Comparison of ENCODE assay signal across 22 cellular contexts in genomic region chr2:241748468-241749256, GRCh38. TPM values are rescaled to one million over a fixed set of nuclear protein-coding genes. Genes with fewer than 3 reads are reported as not detected.
DNase-seq lines count a peak whose midpoint lies in the region; ATAC-seq and TF ChIP-seq lines count a peak whose summit lies in the region.
"Had no signal": no experiment of that assay in that cellular context is flagged by ENCODE, and none has a peak within 500 bp of the region (broad histone marks: within the 10 kb centered on the region; RNA-seq: fewer than 3 reads in every experiment).

No MANE protein-coding gene starts in this region.

- H3K4me1 ChIP-seq in body of pancreas, result no peaks in the 10 kb centered on the region
- H3K4me1 ChIP-seq in neural progenitor cell, result no peaks in the 10 kb centered on the region
- no peaks in the 10 kb centered on the region for H3K4me1 ChIP-seq in hepatocyte (ENCODE audit: insufficient read depth)
- H3K4me1 ChIP-seq: Caco-2 had no signal

- ATAC-seq in activated naive CD8-positive, alpha-beta T cell treated with anti-CD3 and anti-CD28 coated beads, Interleukin-2, amount 50 U/mL, for 24 hours, result no peak
- ATAC-seq in body of pancreas, result peak; percentile 15
- ATAC-seq: CD8-positive, alpha-beta T cell; HCT116 had no signal

- intact Hi-C loops in body of pancreas (cut with DNase I), result no loop called here

- H3K79me2 ChIP-seq in neural progenitor cell (ENCODE audit: low read depth) (no peaks in the 10 kb centered on the region), hepatocyte (no peaks in the 10 kb centered on the region)

- no peak overlapping the region for H3K9ac ChIP-seq in neural progenitor cell
- H3K9ac ChIP-seq: BLaER1, GM23248 had no signal

- no peak for TF ChIP-seq CTCF in body of pancreas (IDR thresholded peaks at IDR 0.05)
- TF ChIP-seq CTCF in neural progenitor cell (IDR thresholded peaks at IDR 0.05), result no peak
- no peak for TF ChIP-seq CTCF in progenitor cell of endocrine pancreas (IDR thresholded peaks at IDR 0.05; ENCODE audit: unreplicated experiment)
- TF ChIP-seq CTCF in hepatocyte (IDR thresholded peaks at IDR 0.05; ENCODE audit: poor library complexity), result no peak

- peaks cover 30% of the 10 kb centered on the region for H3K36me3 Mint-ChIP-seq in activated naive CD8-positive, alpha-beta T cell treated with anti-CD3 and anti-CD28 coated beads for 36 hours
- peaks cover 23% of the 10 kb centered on the region for H3K36me3 Mint-ChIP-seq in activated naive CD8-positive, alpha-beta T cell treated with anti-CD3 and anti-CD28 coated beads, Interleukin-2, amount 50 U/mL, for 24 hours (ENCODE audit: low read depth)
- peaks cover 37% of the 10 kb centered on the region for H3K36me3 Mint-ChIP-seq in neural progenitor cell
- H3K36me3 Mint-ChIP-seq in progenitor cell of endocrine pancreas (ENCODE audit: insufficient read depth), result peaks cover 20% of the 10 kb centered on the region

- no peak overlapping the region for H3K4me2 ChIP-seq in neural progenitor cell
- H3K4me2 ChIP-seq in hepatocyte, result no peak overlapping the region

- WGBS in body of pancreas, 2 donors, result 90 to 94% methylated on average over 20 to 32 of the region's 32 CpGs
- 90% methylated on average over 29 of the region's 32 CpGs for WGBS in hepatocyte (ENCODE audit: low lambda C conversion rate, missing lambda C conversion rate)

- H3K9me3 ChIP-seq in body of pancreas, result no peaks in the 10 kb centered on the region
- no peaks in the 10 kb centered on the region for H3K9me3 ChIP-seq in neural progenitor cell (ENCODE audit: low read depth)
- H3K9me3 ChIP-seq in hepatocyte (ENCODE audit: low read depth), result no peaks in the 10 kb centered on the region
- H3K9me3 ChIP-seq: Caco-2 had no signal

- H3F3A ChIP-seq in neural progenitor cell (ENCODE audit: low read depth), result no peaks in the 10 kb centered on the region

- no peak for TF ChIP-seq POLR2A in body of pancreas (IDR thresholded peaks at IDR 0.05)

- no peaks in the 10 kb centered on the region for H3K9me2 ChIP-seq in hepatocyte (replicated peaks; ENCODE audit: insufficient read depth)

- H3K27me3 ChIP-seq in body of pancreas, result no peaks in the 10 kb centered on the region
- no peaks in the 10 kb centered on the region for H3K27me3 ChIP-seq in neural progenitor cell
- no peaks in the 10 kb centered on the region for H3K27me3 ChIP-seq in hepatocyte
- H3K27me3 ChIP-seq: BLaER1 had no signal

- no peak overlapping the region for H2AFZ ChIP-seq in neural progenitor cell (replicated peaks)
- H2AFZ ChIP-seq in hepatocyte, result no peak overlapping the region
- H2AFZ ChIP-seq: GM23248 had no signal

- H3K27ac ChIP-seq in body of pancreas (no peak overlapping the region), neural progenitor cell (no peak overlapping the region), hepatocyte (no peak overlapping the region)
- H3K27ac ChIP-seq: 22Rv1, BLaER1, C4-2B, GM23248 had no signal

- H3K9me3 Mint-ChIP-seq in activated naive CD8-positive, alpha-beta T cell treated with anti-CD3 and anti-CD28 coated beads for 36 hours, result peaks cover 1% of the 10 kb centered on the region
- no peaks in the 10 kb centered on the region for H3K9me3 Mint-ChIP-seq in activated naive CD8-positive, alpha-beta T cell treated with anti-CD3 and anti-CD28 coated beads, Interleukin-2, amount 50 U/mL, for 24 hours
- H3K9me3 Mint-ChIP-seq in neural progenitor cell, result peaks cover 11% of the 10 kb centered on the region
- H3K9me3 Mint-ChIP-seq in progenitor cell of endocrine pancreas (ENCODE audit: low read depth), result peaks cover 7% of the 10 kb centered on the region
- H3K9me3 Mint-ChIP-seq: CD8-positive, alpha-beta T cell; H9 had no signal

- DNase-seq in activated naive CD8-positive, alpha-beta T cell treated with anti-CD3 and anti-CD28 coated beads for 36 hours, result no peak
- no peak for DNase-seq in activated naive CD8-positive, alpha-beta T cell treated with anti-CD3 and anti-CD28 coated beads, Interleukin-2, amount 50 U/mL, for 24 hours
- DNase-seq in body of pancreas, result no peak
- DNase-seq in neural progenitor cell (ENCODE audit: low spot score), result no peak
- DNase-seq in progenitor cell of endocrine pancreas (ENCODE audit: low spot score, unreplicated experiment), result no peak
- DNase-seq in iPS-NIHi11 (ENCODE audit: low spot score), result no peak
- no peak for DNase-seq in hepatocyte (ENCODE audit: low spot score)
- no peak for DNase-seq in HK-2 (ENCODE audit: unreplicated experiment)
- DNase-seq: Caco-2; CD4-positive, CD25-positive, alpha-beta regulatory T cell; CD8-positive, alpha-beta T cell; DMS153; DND-41; GM23248 had no signal

- peaks cover 0 to 5% of the 10 kb centered on the region in 2 donors for H3K36me3 ChIP-seq in body of pancreas (replicated peaks in 1 of 2; ENCODE audit: insufficient read depth in 1 of 2, low read depth in 2 of 2)
- H3K36me3 ChIP-seq in neural progenitor cell, result no peaks in the 10 kb centered on the region
- H3K36me3 ChIP-seq in hepatocyte (replicated peaks; ENCODE audit: insufficient read depth, low read depth), result no peaks in the 10 kb centered on the region

- H3K4me3 Mint-ChIP-seq in activated naive CD8-positive, alpha-beta T cell treated with anti-CD3 and anti-CD28 coated beads for 36 hours, result peak overlapping the region; percentile 29
- no peak overlapping the region for H3K4me3 Mint-ChIP-seq in activated naive CD8-positive, alpha-beta T cell treated with anti-CD3 and anti-CD28 coated beads, Interleukin-2, amount 50 U/mL, for 24 hours
- peak overlapping the region; percentile 41 for H3K4me3 Mint-ChIP-seq in neural progenitor cell
- no peak overlapping the region for H3K4me3 Mint-ChIP-seq in progenitor cell of endocrine pancreas (ENCODE audit: low read depth)
- H3K4me3 Mint-ChIP-seq: B cell; CD4-positive, CD25-positive, alpha-beta regulatory T cell; CD8-positive, alpha-beta T cell; H9 had no signal

- H4K20me1 ChIP-seq in neural progenitor cell (ENCODE audit: low read depth), result no peaks in the 10 kb centered on the region
- H4K20me1 ChIP-seq in hepatocyte (ENCODE audit: insufficient read depth, poor library complexity, severe bottlenecking), result no peaks in the 10 kb centered on the region

- no peaks in the 10 kb centered on the region for H3K27me3 Mint-ChIP-seq in activated naive CD8-positive, alpha-beta T cell treated with anti-CD3 and anti-CD28 coated beads for 36 hours
- no peaks in the 10 kb centered on the region for H3K27me3 Mint-ChIP-seq in activated naive CD8-positive, alpha-beta T cell treated with anti-CD3 and anti-CD28 coated beads, Interleukin-2, amount 50 U/mL, for 24 hours
- H3K27me3 Mint-ChIP-seq in neural progenitor cell (ENCODE audit: insufficient read depth, low read depth) (peaks cover 2% of the 10 kb centered on the region), progenitor cell of endocrine pancreas (no peaks in the 10 kb centered on the region)
- H3K27me3 Mint-ChIP-seq: B cell; CD4-positive, CD25-positive, alpha-beta regulatory T cell had no signal

- no peak overlapping the region for H3K4me3 ChIP-seq in body of pancreas
- H3K4me3 ChIP-seq in neural progenitor cell, result no peak overlapping the region
- no peak overlapping the region for H3K4me3 ChIP-seq in hepatocyte
- H3K4me3 ChIP-seq: BLaER1, GM23248 had no signal

- H3K27ac Mint-ChIP-seq in activated naive CD8-positive, alpha-beta T cell treated with anti-CD3 and anti-CD28 coated beads for 36 hours, result no peak overlapping the region
- H3K27ac Mint-ChIP-seq in activated naive CD8-positive, alpha-beta T cell treated with anti-CD3 and anti-CD28 coated beads, Interleukin-2, amount 50 U/mL, for 24 hours, result no peak overlapping the region
- no peak overlapping the region for H3K27ac Mint-ChIP-seq in neural progenitor cell
- H3K27ac Mint-ChIP-seq in progenitor cell of endocrine pancreas, result peak overlapping the region; percentile 37
- H3K27ac Mint-ChIP-seq: B cell; CD4-positive, CD25-positive, alpha-beta regulatory T cell; CD8-positive, alpha-beta T cell had no signal

- no peaks in the 10 kb centered on the region for H3K4me1 Mint-ChIP-seq in activated naive CD8-positive, alpha-beta T cell treated with anti-CD3 and anti-CD28 coated beads for 36 hours
- H3K4me1 Mint-ChIP-seq in activated naive CD8-positive, alpha-beta T cell treated with anti-CD3 and anti-CD28 coated beads, Interleukin-2, amount 50 U/mL, for 24 hours, result no peaks in the 10 kb centered on the region
- H3K4me1 Mint-ChIP-seq in neural progenitor cell, result no peaks in the 10 kb centered on the region
- no peaks in the 10 kb centered on the region for H3K4me1 Mint-ChIP-seq in progenitor cell of endocrine pancreas (ENCODE audit: low read depth)
- H3K4me1 Mint-ChIP-seq: B cell, H9 had no signal

RNA-seq across cellular contexts. Expression of gene D2HGDH, which starts 14.2 kb away (rescaled TPM):
- total RNA-seq in activated naive CD8-positive, alpha-beta T cell treated with anti-CD3 and anti-CD28 coated beads for 36 hours, result 10 to 100 TPM; 26.9 to 29.3 TPM
- total RNA-seq in body of pancreas (10 to 100 TPM; 27.0 to 42.5 TPM), neural progenitor cell (ENCODE audit: low replicate concordance) (3.5 and 15.4 TPM in 2 replicates), progenitor cell of endocrine pancreas (28.8 and 34.8 TPM in 2 replicates), hepatocyte (12.9 TPM in 2 replicates)
- 41.2 and 54.8 TPM in 2 replicates for polyA plus RNA-seq in hepatocyte

RNA-seq across cellular contexts. Expression of gene GAL3ST2, which starts 28.0 kb away (rescaled TPM):
- total RNA-seq in activated naive CD8-positive, alpha-beta T cell treated with anti-CD3 and anti-CD28 coated beads for 36 hours, result under 1 TPM in 1 of 2 experiments, not detected in 1; 0.31 TPM
- total RNA-seq in body of pancreas (not detected), neural progenitor cell (ENCODE audit: low replicate concordance) (0.09 TPM in 1 of 2 replicates, not detected in the other), progenitor cell of endocrine pancreas (0.51 and 0.84 TPM in 2 replicates), hepatocyte (0.20 and 0.53 TPM in 2 replicates)
- polyA plus RNA-seq in hepatocyte, result not detected in 2 replicates
- total RNA-seq: B cell, GM23248, H4 had no signal
- polyA plus RNA-seq: AG04450; CD4-positive, CD25-positive, alpha-beta regulatory T cell; GM23248 had no signal

RNA-seq across cellular contexts. Expression of gene ING5, which starts 46.8 kb away (rescaled TPM):
- 10 to 100 TPM; 37.1 to 45.5 TPM for total RNA-seq in activated naive CD8-positive, alpha-beta T cell treated with anti-CD3 and anti-CD28 coated beads for 36 hours
- 10 to 100 TPM; 28.5 to 89.0 TPM for total RNA-seq in body of pancreas
- 38.2 and 49.0 TPM in 2 replicates for total RNA-seq in neural progenitor cell (ENCODE audit: low replicate concordance)
- 57.8 and 65.9 TPM in 2 replicates for total RNA-seq in progenitor cell of endocrine pancreas
- total RNA-seq in hepatocyte, result 17.5 and 33.4 TPM in 2 replicates
- 27.6 and 28.9 TPM in 2 replicates for polyA plus RNA-seq in hepatocyte

Comparison
In these comparisons a context has a peak if more than half of its experiments do, and no peak if none do; other contexts are left out.
1. H3K4me3 Mint-ChIP-seq: peak in activated naive CD8-positive, alpha-beta T cell treated with anti-CD3 and anti-CD28 coated beads for 36 hours (single experiment) and neural progenitor cell (single experiment); none in activated naive CD8-positive, alpha-beta T cell treated with anti-CD3 and anti-CD28 coated beads, Interleukin-2, amount 50 U/mL, for 24 hours (single experiment) and progenitor cell of endocrine pancreas (single experiment).